Comparison of ENCODE assay signal across 21 cellular contexts in genomic region chr12:27192118-27192802, GRCh38. TPM values are rescaled to one million over a fixed set of nuclear protein-coding genes. Genes with fewer than 3 reads are reported as not detected.
A peak's percentile ranks its signal among the peaks of the same experiment; 100 is the strongest.
DNase-seq lines count a peak whose midpoint lies in the region; ATAC-seq and TF ChIP-seq lines count a peak whose summit lies in the region.
"Had no signal": no experiment of that assay in that cellular context is flagged by ENCODE, and none has a peak within 500 bp of the region (broad histone marks: within the 10 kb centered on the region; RNA-seq: fewer than 3 reads in every experiment).

No MANE protein-coding gene starts in this region.

- no peak for TF ChIP-seq POLR2A in transverse colon (IDR thresholded peaks at IDR 0.05)

- no peak overlapping the region for H2AFZ ChIP-seq in osteoblast (ENCODE audit: low read length)

- H3K27ac ChIP-seq in cardiac muscle cell (peak overlapping the region; percentile 89), duodenal mucosa (ENCODE audit: low read depth, low read length) (peak overlapping the region; percentile 15), osteoblast (ENCODE audit: low read depth, low read length) (peak overlapping the region; percentile 84), transverse colon (peak overlapping the region; percentile 66 to 83 (median 79))
- H3K27ac ChIP-seq: 22Rv1 had no signal

- TF ChIP-seq EP300 in transverse colon (IDR thresholded peaks at IDR 0.05; ENCODE audit: low read depth), result no peak

- H3K9me3 ChIP-seq in cardiac muscle cell (ENCODE audit: low read depth), result no peaks in the 10 kb centered on the region
- no peaks in the 10 kb centered on the region for H3K9me3 ChIP-seq in duodenal mucosa (ENCODE audit: control insufficient read depth in 1 of 2, low read length in 2 of 2)
- H3K9me3 ChIP-seq in osteoblast (ENCODE audit: low read depth, low read length), result no peaks in the 10 kb centered on the region
- no peaks in the 10 kb centered on the region for H3K9me3 ChIP-seq in transverse colon

- H3K9ac ChIP-seq in duodenal mucosa (ENCODE audit: low read depth in 1 of 2, low read length in 2 of 2), result no peak overlapping the region

- 90 to 97% methylated on average over 5 of the region's 5 CpGs for WGBS in transverse colon (ENCODE audit: low coverage in 1 of 2), 2 donors

- H3K27me3 ChIP-seq in cardiac muscle cell, result no peaks in the 10 kb centered on the region
- no peaks in the 10 kb centered on the region for H3K27me3 ChIP-seq in duodenal mucosa (ENCODE audit: control insufficient read depth in 1 of 2, insufficient read depth in 2 of 2, low read length in 2 of 2)
- no peaks in the 10 kb centered on the region for H3K27me3 ChIP-seq in osteoblast (ENCODE audit: insufficient read depth, low read length)
- no peaks in the 10 kb centered on the region for H3K27me3 ChIP-seq in transverse colon

- intact Hi-C loops in left ventricle myocardium superior (cut with micrococcal nuclease) (no loop called here), transverse colon (cut with DNase I; ENCODE audit: low total_unique reads) (no loop called here)

- ATAC-seq in left ventricle myocardium superior, result no peak
- ATAC-seq: activated CD8-positive, alpha-beta T cell treated with anti-CD3 and anti-CD28 coated beads, Interleukin-2, amount 10 ng/mL, durations not matched to agents 7 days and 5 days had no signal

- H3K4me2 ChIP-seq in osteoblast (ENCODE audit: insufficient read depth, low read length), result no peak overlapping the region

- no peaks in the 10 kb centered on the region for H4K20me1 ChIP-seq in osteoblast (ENCODE audit: insufficient read depth, low read length)

- no peaks in the 10 kb centered on the region for H3K79me2 ChIP-seq in osteoblast (ENCODE audit: insufficient read depth, low read length)

- H3K4me1 ChIP-seq in cardiac muscle cell (ENCODE audit: low read depth), result peaks cover 18% of the 10 kb centered on the region
- H3K4me1 ChIP-seq in duodenal mucosa (ENCODE audit: control insufficient read depth in 1 of 2, insufficient read depth in 2 of 2, low read length in 2 of 2), result peaks cover 29 to 31% of the 10 kb centered on the region in 2 donors
- peaks cover 44% of the 10 kb centered on the region for H3K4me1 ChIP-seq in osteoblast (ENCODE audit: insufficient read depth, low read length)
- peaks cover 12 to 31% (median 15%) of the 10 kb centered on the region in 4 donors for H3K4me1 ChIP-seq in transverse colon

- H3K36me3 ChIP-seq in cardiac muscle cell (no peaks in the 10 kb centered on the region), duodenal mucosa (ENCODE audit: control insufficient read depth in 1 of 2, insufficient read depth in 2 of 2, low read length in 2 of 2) (no peaks in the 10 kb centered on the region), osteoblast (ENCODE audit: insufficient read depth, low read length) (no peaks in the 10 kb centered on the region), transverse colon (no peaks in the 10 kb centered on the region)

- H3K4me3 ChIP-seq in cardiac muscle cell (no peak overlapping the region), duodenal mucosa (ENCODE audit: low read depth in 1 of 2, low read length in 2 of 2) (no peak overlapping the region), osteoblast (ENCODE audit: insufficient read depth, low read length) (no peak overlapping the region), transverse colon (no peak overlapping the region)

- TF ChIP-seq CTCF in cardiac muscle cell (IDR thresholded peaks at IDR 0.05; ENCODE audit: low read depth, low read length), result no peak
- no peak for TF ChIP-seq CTCF in osteoblast (IDR thresholded peaks at IDR 0.05; ENCODE audit: extremely low read depth, low read depth, low read length)
- no peak for TF ChIP-seq CTCF in transverse colon (IDR thresholded peaks at IDR 0.05)
- TF ChIP-seq CTCF in GM13977 (IDR thresholded peaks at IDR 0.05; ENCODE audit: extremely low read depth, insufficient read depth, missing control alignments), result no peak

- DNase-seq in cardiac muscle cell (ENCODE audit: low read depth in 1 of 2, low spot score in 1 of 2) (no peak), left ventricle myocardium superior (no peak), osteoblast (ENCODE audit: insufficient read length, low spot score, missing footprints) (no peak), transverse colon (no peak), NCI-H774 (lab: John Stamatoyannopoulos, UW) (no peak), GM13977 (ENCODE audit: low spot score) (no peak), NCI-H2107 treated with DMSO at 0.1 percent for 48 hours (lab: John Stamatoyannopoulos, UW; ENCODE audit: unreplicated experiment) (no peak)
- DNase-seq: activated CD4-positive, CD25-positive, alpha-beta regulatory T cell treated with anti-CD3 and anti-CD28 coated beads, Interleukin-2, amount 50 U/mL, for 72 hours; activated CD8-positive, alpha-beta T cell treated with anti-CD3 and anti-CD28 coated beads, Interleukin-2, amount 10 ng/mL, durations not matched to agents 7 days and 5 days; activated T-cell treated with anti-CD3 and anti-CD28 coated beads, Interleukin-2, amount 50 U/mL, for 24 hours; cerebellar nuclear complex; DMS79; kidney glomerular epithelial cell; NCI-H1048; NCI-H1930; NCI-H345; OCI-M1; SHP77 treated with DMSO at 0.1 percent for 48 hours; stimulated activated CD4-positive, alpha-beta T cell treated with anti-CD3 and anti-CD28 coated beads, Interleukin-1b, Interleukin-23, amount 100 ng/mL, for 48 hours had no signal

- in situ Hi-C loops in transverse colon (cut with MboI; ENCODE audit: low pct_ligation_motif_present in 1 of 4, low pct_unique_long_range_greater_than_20kb in 1 of 4, low sequenced_read_pairs in 3 of 4), result no loop called here
- in situ Hi-C loops in GM13977 (cut with MboI; ENCODE audit: low pct_unique_long_range_greater_than_20kb, low sequenced_read_pairs, unreplicated experiment), result no loop called here

RNA-seq across cellular contexts. Expression of gene STK38L, which starts 51.8 kb away (rescaled TPM):
- total RNA-seq in cardiac muscle cell (29.3 and 30.0 TPM in 2 replicates), left ventricle myocardium superior (66.1 TPM), osteoblast (64.8 and 68.8 TPM in 2 replicates), transverse colon (10 to 100 TPM; 18.5 to 51.8 (median 40.9) TPM)
- polyA plus RNA-seq in cardiac muscle cell, result 19.5 and 20.3 TPM in 2 replicates

Comparison
In these comparisons a context has a peak if more than half of its experiments do, and no peak if none do; other contexts are left out.
1. H3K27ac ChIP-seq: peak in every context shown above with its lines; median percentile 89 in cardiac muscle cell; 84 in osteoblast; 79 in transverse colon; 15 in duodenal mucosa.